Comparison of ENCODE assay signal across 19 cellular contexts in genomic region chr6:93088675-93089575, GRCh38.
DNase-seq lines count a peak whose midpoint lies in the region; ATAC-seq and TF ChIP-seq lines count a peak whose summit lies in the region.
"Had no signal": no experiment of that assay in that cellular context is flagged by ENCODE, and none has a peak within 500 bp of the region (broad histone marks: within the 10 kb centered on the region; RNA-seq: fewer than 3 reads in every experiment).

No MANE protein-coding gene starts in this region.

- H3K36me3 ChIP-seq in esophagus muscularis mucosa = no peaks in the 10 kb centered on the region
- H3K36me3 ChIP-seq: adrenal gland, colonic mucosa, transverse colon had no signal

- no peak for TF ChIP-seq EP300 in esophagus muscularis mucosa (IDR thresholded peaks at IDR 0.05)

- no peak for TF ChIP-seq CTCF in esophagus muscularis mucosa (IDR thresholded peaks at IDR 0.05)

- TF ChIP-seq POLR2A in esophagus muscularis mucosa (IDR thresholded peaks at IDR 0.05; ENCODE audit: low read depth) = no peak

- H3K9me3 ChIP-seq in esophagus muscularis mucosa = no peaks in the 10 kb centered on the region
- H3K9me3 ChIP-seq: colonic mucosa, transverse colon had no signal

- intact Hi-C loops in esophagus muscularis mucosa (cut with DNase I) = loop anchor here (10.0 kb wide), 1 partner anchor 326 kb away; the partner anchor contains the start of gene EPHA7

- 23% methylated on average over 12 of the region's 12 CpGs for WGBS in esophagus muscularis mucosa

- no peak for ATAC-seq in HG02623 (IDR thresholded peaks at IDR 0.05; ENCODE audit: unreplicated experiment)
- ATAC-seq: activated T-cell treated with anti-CD3 and anti-CD28 coated beads, Interleukin-2, amount 50 U/mL, for 72 hours; GM12878; Panc1 had no signal

- H3K27ac ChIP-seq in esophagus muscularis mucosa (replicated peaks in 1 of 4) = peak overlapping the region; percentile 37 to 64 (median 52)
- H3K27ac ChIP-seq: adrenal gland, C4-2B, colonic mucosa, transverse colon had no signal

- DNase-seq in HT-29 (ENCODE audit: low spot score) (peak; percentile 13), NCI-H69 (lab: John Stamatoyannopoulos, UW) (peak; percentile 63), esophagus muscularis mucosa (ENCODE audit: extremely low spot score) (no peak), retina (peak; percentile 52), mesenteric fat pad (ENCODE audit: low spot score) (no peak), HuH-7 (ENCODE audit: low spot score) (no peak)
- no peak for DNase-seq in activated CD4-positive, alpha-beta T cell treated with anti-CD3 and anti-CD28 coated beads for 4 hours
- DNase-seq: activated T-cell treated with anti-CD3 and anti-CD28 coated beads, Interleukin-2, amount 50 U/mL, for 72 hours; adrenal gland; colonic mucosa; EL; erythroblast; NCI-H510A treated with DMSO at 0.1 percent for 48 hours; stimulated activated CD4-positive, alpha-beta T cell treated with anti-CD3 and anti-CD28 coated beads, Interleukin-4, amount 100 ng/mL, for 4 hours; transverse colon had no signal

- H3K4me3 ChIP-seq in esophagus muscularis mucosa = peak overlapping the region; percentile 23 to 33 (median 28)
- H3K4me3 ChIP-seq: adrenal gland, colonic mucosa, GM12878, transverse colon had no signal

- H3K4me1 ChIP-seq in esophagus muscularis mucosa = peaks cover 0 to 39% (median 27%) of the 10 kb centered on the region in 4 donors
- H3K4me1 ChIP-seq: adrenal gland, colonic mucosa had no signal

- H3K27me3 ChIP-seq in esophagus muscularis mucosa = no peaks in the 10 kb centered on the region
- H3K27me3 ChIP-seq: adrenal gland, colonic mucosa, transverse colon had no signal

Comparison
In these comparisons a context has a peak if more than half of its experiments do, and no peak if none do; other contexts are left out.
1. DNase-seq: peak in HT-29 (single experiment), NCI-H69 (single experiment) and retina (single experiment); none in esophagus muscularis mucosa (single experiment), mesenteric fat pad (single experiment), activated CD4-positive, alpha-beta T cell treated with anti-CD3 and anti-CD28 coated beads for 4 hours (0 of 2) and HuH-7 (single experiment).